In the genomic region with DNA sequence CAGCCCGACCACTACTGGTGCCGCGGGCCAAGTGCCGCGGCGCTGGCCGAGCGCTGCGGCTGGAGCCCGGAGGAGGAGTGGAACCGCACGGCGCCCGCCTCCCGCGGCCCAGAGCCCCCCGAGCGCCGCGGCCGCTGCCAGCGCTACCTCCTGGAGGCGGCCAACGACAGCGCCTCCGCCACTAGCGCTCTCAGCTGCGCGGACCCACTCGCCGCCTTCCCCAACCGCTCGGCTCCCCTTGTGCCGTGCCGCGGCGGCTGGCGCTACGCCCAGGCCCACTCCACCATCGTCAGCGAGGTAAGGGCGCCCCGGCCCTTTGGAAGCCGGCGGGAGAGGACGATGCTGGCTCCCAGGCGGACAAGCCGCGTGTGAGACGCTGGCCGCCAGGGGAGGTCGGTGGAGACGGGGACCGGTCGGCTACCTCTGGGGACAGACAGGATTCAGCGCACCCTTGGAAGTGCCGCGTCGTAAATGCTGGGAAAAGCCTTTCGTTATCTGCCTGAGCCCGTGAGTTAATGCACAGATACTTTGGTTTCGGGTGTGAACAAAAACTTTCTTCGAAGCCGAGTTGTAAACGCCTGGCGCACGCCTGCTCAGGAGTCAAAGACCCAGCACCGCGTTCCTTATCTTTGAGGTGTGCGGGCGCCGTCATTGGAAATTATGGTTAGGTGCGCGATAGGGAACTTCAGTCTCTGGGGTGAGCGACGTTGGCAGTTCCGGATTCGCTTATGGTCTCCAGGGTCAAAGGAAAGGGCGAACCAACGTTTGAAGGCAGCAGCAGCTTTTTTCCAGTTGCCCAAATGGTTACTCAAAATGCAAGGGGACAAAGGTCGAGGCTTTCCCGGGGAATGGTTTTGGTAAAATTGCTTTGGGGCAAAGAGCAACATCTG, we compare ENCODE assay signal across 8 cellular contexts. TPM values are rescaled to one million over a fixed set of nuclear protein-coding genes. Genes with fewer than 3 reads are reported as not detected.
DNase-seq lines count a peak whose midpoint lies in the region; ATAC-seq, FAIRE-seq and TF ChIP-seq lines count a peak whose summit lies in the region.

No MANE protein-coding gene starts in this region.

- peak overlapping the region; percentile 51 to 59 for H3K4me3 ChIP-seq in right atrium auricular region
- H3K4me3 ChIP-seq in retinal pigment epithelial cell (ENCODE audit: low read length): peak overlapping the region; percentile 57

- peak in 1 of 2 donors; percentile 17 for TF ChIP-seq CTCF in right atrium auricular region (IDR thresholded peaks at IDR 0.05)
- peak; percentile 18 for TF ChIP-seq CTCF in retinal pigment epithelial cell (conservative IDR thresholded peaks at IDR 0.05; ENCODE audit: low read depth, low read length)

- FAIRE-seq in GM12891 (lab: Jason Lieb, UNC): no peak

- CTCF ChIA-PET in activated CD8-positive, alpha-beta T cell treated with anti-CD3 and anti-CD28 coated beads, Interleukin-2, amount 10 ng/mL, durations not matched to agents 7 days and 5 days (lab: Charles Lee): interaction anchor here (1.2 kb wide), 1 partner anchor 185 kb away, joined by 3 read pairs; no protein-coding TSS in a partner anchor

- no peak for TF ChIP-seq POLR2A in GM12891 (IDR thresholded peaks at IDR 0.05; ENCODE audit: low read depth, low read length)

- DNase-seq in GM12891 (ENCODE audit: insufficient read length, low spot score) (peak; percentile 27), right atrium auricular region (ENCODE audit: low spot score) (no peak), retinal pigment epithelial cell (ENCODE audit: low read depth) (no peak), foreskin melanocyte (no peak)
- no peak for DNase-seq in activated CD8-positive, alpha-beta T cell treated with anti-CD3 and anti-CD28 coated beads, Interleukin-2, amount 10 ng/mL, durations not matched to agents 7 days and 5 days

- H3K36me3 Mint-ChIP-seq in activated CD8-positive, alpha-beta T cell treated with anti-CD3 and anti-CD28 coated beads, Interleukin-2, amount 10 ng/mL, durations not matched to agents 7 days and 5 days (ENCODE audit: low read depth): no peaks in the 10 kb centered on the region

- peaks cover 4% of the 10 kb centered on the region for H3K4me1 Mint-ChIP-seq in activated CD8-positive, alpha-beta T cell treated with anti-CD3 and anti-CD28 coated beads, Interleukin-2, amount 10 ng/mL, durations not matched to agents 7 days and 5 days (ENCODE audit: low read depth)

- H3K27me3 Mint-ChIP-seq in activated CD8-positive, alpha-beta T cell treated with anti-CD3 and anti-CD28 coated beads, Interleukin-2, amount 10 ng/mL, durations not matched to agents 7 days and 5 days (ENCODE audit: low read depth): peaks cover 61% of the 10 kb centered on the region

- H3K27me3 ChIP-seq in right atrium auricular region: no peaks in the 10 kb centered on the region

- H3K27ac ChIP-seq in right atrium auricular region: peak overlapping the region in 1 of 2 donors; percentile 57

- H3K27ac Mint-ChIP-seq in activated CD8-positive, alpha-beta T cell treated with anti-CD3 and anti-CD28 coated beads, Interleukin-2, amount 10 ng/mL, durations not matched to agents 7 days and 5 days: no peak overlapping the region

- no peaks in the 10 kb centered on the region for H3K9me3 Mint-ChIP-seq in activated CD8-positive, alpha-beta T cell treated with anti-CD3 and anti-CD28 coated beads, Interleukin-2, amount 10 ng/mL, durations not matched to agents 7 days and 5 days (ENCODE audit: insufficient read depth)

- ATAC-seq in activated CD8-positive, alpha-beta T cell treated with anti-CD3 and anti-CD28 coated beads, Interleukin-2, amount 10 ng/mL, durations not matched to agents 7 days and 5 days: peak; percentile 49
- no peak for ATAC-seq in GM18858 (IDR thresholded peaks at IDR 0.05; ENCODE audit: unreplicated experiment)
- no peak for ATAC-seq in HG03432 (IDR thresholded peaks at IDR 0.05; ENCODE audit: unreplicated experiment)
- ATAC-seq in GM18519 (IDR thresholded peaks at IDR 0.05; ENCODE audit: low FRiP score, unreplicated experiment): no peak

- H3K36me3 ChIP-seq in right atrium auricular region: no peaks in the 10 kb centered on the region

- H3K9me3 ChIP-seq in right atrium auricular region: no peaks in the 10 kb centered on the region

- POLR2A ChIA-PET in activated CD8-positive, alpha-beta T cell treated with anti-CD3 and anti-CD28 coated beads, Interleukin-2, amount 10 ng/mL, durations not matched to agents 7 days and 5 days (lab: Charles Lee): no interaction called here

- peaks cover 0 to 11% of the 10 kb centered on the region in 2 donors for H3K4me1 ChIP-seq in right atrium auricular region

- no peak overlapping the region for H3K4me3 Mint-ChIP-seq in activated CD8-positive, alpha-beta T cell treated with anti-CD3 and anti-CD28 coated beads, Interleukin-2, amount 10 ng/mL, durations not matched to agents 7 days and 5 days

TF ChIP-seq in GM12891, 5 proteins besides CTCF, POLR2A, EP300 and RAD21:
- TF ChIP-seq PAX5 (IDR thresholded peaks at IDR 0.05; ENCODE audit: insufficient read depth, low read length, severe bottlenecking) (no peak), POLR2AphosphoS5 (IDR thresholded peaks at IDR 0.05; ENCODE audit: low read depth, low read length) (no peak), POU2F2 (IDR thresholded peaks at IDR 0.05; ENCODE audit: low read depth, low read length) (no peak), SPI1 (IDR thresholded peaks at IDR 0.05; ENCODE audit: low read depth, low read length) (no peak), TAF1 (IDR thresholded peaks at IDR 0.05; ENCODE audit: low read depth, low read length) (no peak)

RNA-seq across cellular contexts. Expression of a gene that starts 0.6 kb away (rescaled TPM):
- polyA plus RNA-seq in GM12891 (2012; ENCODE audit: low read depth, missing spikeins): not detected
- total RNA-seq in activated CD8-positive, alpha-beta T cell treated with anti-CD3 and anti-CD28 coated beads, Interleukin-2, amount 10 ng/mL, durations not matched to agents 7 days and 5 days: not detected
- total RNA-seq in right atrium auricular region: under 1 TPM; 0.35 to 0.48 TPM
